Comparison of ENCODE assay signal across 13 cellular contexts in genomic region chr16:27234171-27234570, GRCh38. TPM values are rescaled to one million over a fixed set of nuclear protein-coding genes. Genes with fewer than 3 reads are reported as not detected.
DNase-seq lines count a peak whose midpoint lies in the region; ATAC-seq and TF ChIP-seq lines count a peak whose summit lies in the region.
"Had no signal": no experiment of that assay in that cellular context is flagged by ENCODE, and none has a peak within 500 bp of the region (broad histone marks: within the 10 kb centered on the region; RNA-seq: fewer than 3 reads in every experiment).

No MANE protein-coding gene starts in this region.

- no peaks in the 10 kb centered on the region for H3K27me3 Mint-ChIP-seq in activated CD4-positive, alpha-beta memory T cell treated with anti-CD3 and anti-CD28 coated beads for 36 hours
- peaks cover 13 to 29% (median 18%) of the 10 kb centered on the region in 3 donors for H3K27me3 Mint-ChIP-seq in immature natural killer cell (ENCODE audit: low read depth in 3 of 3)
- H3K27me3 Mint-ChIP-seq: dendritic cell treated with granulocyte-macrophage colony-stimulating factor and Interleukin-4, amounts not matched to agents 40 ng/mL and 50 ng/mL, for 4 days had no signal

- POLR2A ChIA-PET in activated CD4-positive, alpha-beta memory T cell treated with anti-CD3 and anti-CD28 coated beads for 36 hours (lab: Charles Lee), result interaction anchor here (1.3 to 7.7 kb wide), 9 partner anchors 9 to 169 kb away, joined by 4 to 123 read pairs (median 10); partner anchors contain the start of genes KDM8 and NSMCE1

- WGBS in heart right ventricle, 2 donors, result 92 to 97% methylated on average over 8 of the region's 8 CpGs

- peaks cover 86% of the 10 kb centered on the region for H3K4me1 Mint-ChIP-seq in activated CD4-positive, alpha-beta memory T cell treated with anti-CD3 and anti-CD28 coated beads for 36 hours (ENCODE audit: low read depth)
- peaks cover 87 to 91% of the 10 kb centered on the region in 2 donors for H3K4me1 Mint-ChIP-seq in immature natural killer cell

- intact Hi-C loops in heart right ventricle (cut with DNase I), result loop anchor here in 7 of 10 donors (2.0 to 10.0 kb wide), 9 partner anchors 51 to 221 kb away; partner anchors contain the start of gene IL4R (in 2 of the 7)
- intact Hi-C loops in left cardiac atrium (cut with DNase I), result loop anchor here in 1 of 2 donors (5.0 kb wide), 1 partner anchor 133 kb away; no protein-coding TSS in a partner anchor
- intact Hi-C loops in activated CD4-positive, alpha-beta memory T cell treated with anti-CD3 and anti-CD28 coated beads for 36 hours (cut with micrococcal nuclease), result no loop called here
- intact Hi-C loops in vagina (cut with DNase I), result no loop called here

- no peak overlapping the region for H3K4me3 ChIP-seq in heart right ventricle
- no peak overlapping the region for H3K4me3 ChIP-seq in vagina
- H3K4me3 ChIP-seq: GM23338 had no signal

- no peak for ATAC-seq in heart right ventricle
- ATAC-seq in left cardiac atrium, result no peak
- ATAC-seq in HG02970 (IDR thresholded peaks at IDR 0.05; ENCODE audit: low FRiP score, unreplicated experiment), result no peak

- CTCF ChIA-PET in activated CD4-positive, alpha-beta memory T cell treated with anti-CD3 and anti-CD28 coated beads for 36 hours (lab: Charles Lee), result interaction anchor here (0.6 to 5.3 kb wide), 43 partner anchors 9 to 213 kb away, joined by 3 to 113 read pairs (median 7); partner anchors contain the start of genes IL21R and NSMCE1

- H3K27ac Mint-ChIP-seq in activated CD4-positive, alpha-beta memory T cell treated with anti-CD3 and anti-CD28 coated beads for 36 hours, result peak overlapping the region; percentile 49
- H3K27ac Mint-ChIP-seq in immature natural killer cell, result peak overlapping the region; percentile 98 to 100 (median 98)
- H3K27ac Mint-ChIP-seq: GM23338 had no signal

- H3K27ac ChIP-seq in heart right ventricle, result peak overlapping the region in 6 of 10 donors; percentile 24 to 92 (median 65)
- H3K27ac ChIP-seq in vagina, result peak overlapping the region; percentile 79

- no peaks in the 10 kb centered on the region for H3K9me3 Mint-ChIP-seq in activated CD4-positive, alpha-beta memory T cell treated with anti-CD3 and anti-CD28 coated beads for 36 hours
- H3K9me3 Mint-ChIP-seq in immature natural killer cell, result no peaks in the 10 kb centered on the region
- H3K9me3 Mint-ChIP-seq: dendritic cell treated with granulocyte-macrophage colony-stimulating factor and Interleukin-4, amounts not matched to agents 40 ng/mL and 50 ng/mL, for 4 days; GM23338; mesothelial cell of epicardium had no signal

- peaks cover 11 to 87% (median 44%) of the 10 kb centered on the region in 9 donors for H3K4me1 ChIP-seq in heart right ventricle
- H3K4me1 ChIP-seq in vagina, result peaks cover 37% of the 10 kb centered on the region

- peaks cover 41% of the 10 kb centered on the region for H3K36me3 Mint-ChIP-seq in activated CD4-positive, alpha-beta memory T cell treated with anti-CD3 and anti-CD28 coated beads for 36 hours
- H3K36me3 Mint-ChIP-seq in immature natural killer cell, result peaks cover 0 to 10% (median 7%) of the 10 kb centered on the region in 3 donors
- H3K36me3 Mint-ChIP-seq: mesothelial cell of epicardium had no signal

- H3K36me3 ChIP-seq in heart right ventricle (peaks cover 0 to 44% (median 9%) of the 10 kb centered on the region in 9 donors), vagina (peaks cover 0 to 13% of the 10 kb centered on the region in 2 donors)

- no peaks in the 10 kb centered on the region for H3K9me3 ChIP-seq in heart right ventricle
- no peaks in the 10 kb centered on the region for H3K9me3 ChIP-seq in vagina

- no peak for DNase-seq in heart right ventricle
- no peak for DNase-seq in left cardiac atrium
- DNase-seq in activated CD4-positive, alpha-beta memory T cell treated with anti-CD3 and anti-CD28 coated beads for 36 hours, result no peak
- no peak for DNase-seq in immature natural killer cell
- DNase-seq in vagina (ENCODE audit: extremely low spot score in 2 of 2), result no peak
- DNase-seq in NCI-H446 (lab: John Stamatoyannopoulos, UW), result no peak
- no peak for DNase-seq in SIG-M5 (lab: John Stamatoyannopoulos, UW)
- DNase-seq: Karpas-422, NCI-H1694 treated with DMSO at 0.1 percent for 48 hours had no signal

- TF ChIP-seq POLR2A in vagina (IDR thresholded peaks at IDR 0.05), result no peak

- H3K27me3 ChIP-seq in heart right ventricle, result no peaks in the 10 kb centered on the region
- no peaks in the 10 kb centered on the region for H3K27me3 ChIP-seq in vagina

- H3K4me3 Mint-ChIP-seq in activated CD4-positive, alpha-beta memory T cell treated with anti-CD3 and anti-CD28 coated beads for 36 hours, result peak overlapping the region; percentile 17
- peak overlapping the region; percentile 16 to 44 (median 40) for H3K4me3 Mint-ChIP-seq in immature natural killer cell
- H3K4me3 Mint-ChIP-seq: dendritic cell treated with granulocyte-macrophage colony-stimulating factor and Interleukin-4, amounts not matched to agents 40 ng/mL and 50 ng/mL, for 4 days; GM23338; mesothelial cell of epicardium had no signal

- no peak for TF ChIP-seq CTCF in heart right ventricle (IDR thresholded peaks at IDR 0.05)
- TF ChIP-seq CTCF in vagina (IDR thresholded peaks at IDR 0.05), result no peak

RNA-seq across cellular contexts. Expression of gene KDM8, which starts 30.8 kb away (rescaled TPM):
- total RNA-seq in heart right ventricle (1 to 10 TPM; 2.6 to 4.5 (median 3.3) TPM), left cardiac atrium (1 to 10 TPM; 3.0 to 4.2 TPM), vagina (1.5 TPM)
- polyA plus RNA-seq in heart right ventricle (1 to 10 TPM; 1.5 to 5.8 TPM), immature natural killer cell (1 to 10 TPM; 4.3 to 6.2 (median 5.1) TPM)
- total RNA-seq in activated CD4-positive, alpha-beta memory T cell treated with anti-CD3 and anti-CD28 coated beads for 36 hours, result 1 to 10 TPM; 8.7 to 9.7 TPM

RNA-seq across cellular contexts. Expression of gene NSMCE1, which starts 34.4 kb away (rescaled TPM):
- 10 to 100 TPM; 33.5 to 46.3 (median 38.1) TPM for total RNA-seq in heart right ventricle
- polyA plus RNA-seq in heart right ventricle, result 10 to 100 TPM; 36.1 to 57.1 TPM
- 10 to 100 TPM; 31.5 to 32.6 TPM for total RNA-seq in left cardiac atrium
- total RNA-seq in activated CD4-positive, alpha-beta memory T cell treated with anti-CD3 and anti-CD28 coated beads for 36 hours, result 100 to 1,000 TPM; 120 to 121 TPM
- polyA plus RNA-seq in immature natural killer cell, result 100 to 1,000 TPM; 133 to 162 (median 148) TPM
- total RNA-seq in vagina, result 24.6 TPM

Comparison
In these comparisons a context has a peak if more than half of its experiments do, and no peak if none do; other contexts are left out.
1. intact Hi-C loops: an anchor here in heart right ventricle (2.0 to 10.0 kb wide); none called in activated CD4-positive, alpha-beta memory T cell treated with anti-CD3 and anti-CD28 coated beads for 36 hours and vagina.